9 cellular contexts compared by ENCODE assay signal in the genomic region with DNA sequence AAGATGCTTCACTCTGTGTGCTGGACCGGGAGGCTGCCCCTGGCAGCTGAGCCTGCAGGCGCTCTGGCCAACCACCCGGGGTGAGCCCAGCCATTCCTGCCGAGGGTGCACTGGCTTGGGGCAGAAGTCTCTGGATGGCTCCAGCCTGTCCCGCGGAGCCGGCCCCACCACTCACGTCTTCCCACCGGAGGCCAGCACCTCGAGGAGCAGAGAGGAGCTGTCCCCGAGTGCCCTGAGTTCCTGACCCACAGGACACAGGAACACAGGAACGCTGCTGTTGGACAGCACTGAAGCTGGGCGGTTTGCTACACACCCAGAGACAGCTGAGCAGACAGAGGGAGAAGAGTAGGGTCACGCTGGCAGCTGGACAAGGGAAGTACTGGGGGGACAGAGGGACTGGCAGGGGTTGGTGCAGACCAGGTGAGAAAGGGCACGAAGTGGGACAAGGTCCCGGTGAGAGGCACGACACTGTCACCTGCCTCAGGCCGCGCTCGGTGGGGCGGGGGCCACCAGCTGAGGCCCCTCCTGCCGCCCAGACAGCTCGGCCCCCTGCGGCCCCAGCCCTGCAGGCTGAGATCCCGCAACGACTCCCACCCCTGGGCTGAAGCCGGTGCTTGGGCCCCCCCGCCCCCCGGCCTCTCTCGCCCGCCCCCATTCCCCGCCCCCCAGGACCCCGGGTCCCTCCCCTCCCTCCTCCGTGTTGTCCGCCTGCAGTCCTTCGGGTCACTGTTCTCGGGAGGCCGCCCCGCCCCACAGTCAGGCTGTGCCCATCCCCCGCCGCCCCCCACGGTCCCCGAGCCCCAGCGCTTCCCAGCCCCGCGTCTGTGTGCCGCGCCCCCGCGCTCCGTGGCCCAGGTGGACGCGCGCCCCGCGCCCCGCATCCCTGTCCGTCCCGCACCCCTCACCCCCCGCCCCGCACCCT. TPM values are rescaled to one million over a fixed set of nuclear protein-coding genes. Genes with fewer than 3 reads are reported as not detected.
A peak's percentile ranks its signal among the peaks of the same experiment; 100 is the strongest.
DNase-seq lines count a peak whose midpoint lies in the region; ATAC-seq, FAIRE-seq and TF ChIP-seq lines count a peak whose summit lies in the region.
"Had no signal": no experiment of that assay in that cellular context is flagged by ENCODE, and none has a peak within 500 bp of the region (broad histone marks: within the 10 kb centered on the region; RNA-seq: fewer than 3 reads in every experiment).

No MANE protein-coding gene starts in this region.

- TF ChIP-seq CTCF in RWPE2 (IDR thresholded peaks at IDR 0.05; ENCODE audit: poor library complexity, severe bottlenecking) = no peak
- TF ChIP-seq CTCF in cardiac muscle cell (IDR thresholded peaks at IDR 0.05; ENCODE audit: low read depth, low read length) = no peak
- TF ChIP-seq CTCF in retinal pigment epithelial cell (conservative IDR thresholded peaks at IDR 0.05; ENCODE audit: low read depth, low read length) = no peak
- no peak for TF ChIP-seq CTCF in tibial artery (IDR thresholded peaks at IDR 0.05)

- no peak for FAIRE-seq in GM12891 (lab: Jason Lieb, UNC)

- DNase-seq in GM12891 (ENCODE audit: insufficient read length, low spot score) (peak; percentile 22), RWPE2 (ENCODE audit: low spot score) (no peak), cardiac muscle cell (ENCODE audit: low read depth in 1 of 2, low spot score in 1 of 2) (peak; percentile 21 to 70), retinal pigment epithelial cell (ENCODE audit: low read depth) (no peak), tibial artery (no peak), NCI-H510A treated with DMSO at 0.1 percent for 48 hours (lab: John Stamatoyannopoulos, UW) (no peak)
- DNase-seq: T1000 had no signal

- no peak overlapping the region for H3K27ac ChIP-seq in RWPE2 (ENCODE audit: poor library complexity, severe bottlenecking)
- no peak overlapping the region for H3K27ac ChIP-seq in cardiac muscle cell
- H3K27ac ChIP-seq in tibial artery = no peak overlapping the region

- TF ChIP-seq POLR2A in GM12891 (IDR thresholded peaks at IDR 0.05; ENCODE audit: low read depth, low read length) = no peak

- H3K4me3 ChIP-seq in RWPE2 (ENCODE audit: severe bottlenecking) = peak overlapping the region; percentile 13
- H3K4me3 ChIP-seq in cardiac muscle cell = peak overlapping the region; percentile 52
- H3K4me3 ChIP-seq in retinal pigment epithelial cell (ENCODE audit: low read length) = peak overlapping the region; percentile 35
- peak overlapping the region in 1 of 2 donors; percentile 37 for H3K4me3 ChIP-seq in tibial artery

- ATAC-seq in RWPE2 (ENCODE audit: low read depth) = peak; percentile 44
- no peak for ATAC-seq in HG02970 (IDR thresholded peaks at IDR 0.05; ENCODE audit: low FRiP score, unreplicated experiment)
- ATAC-seq in GM21390 (IDR thresholded peaks at IDR 0.05; ENCODE audit: unreplicated experiment) = no peak

- H3K27me3 ChIP-seq in RWPE2 (ENCODE audit: insufficient read depth, poor library complexity, severe bottlenecking) (no peaks in the 10 kb centered on the region), cardiac muscle cell (no peaks in the 10 kb centered on the region), tibial artery (peaks cover 0 to 75% of the 10 kb centered on the region in 2 donors)

- H3K9me3 ChIP-seq in RWPE2 (ENCODE audit: severe bottlenecking) (no peaks in the 10 kb centered on the region), cardiac muscle cell (ENCODE audit: low read depth) (no peaks in the 10 kb centered on the region), tibial artery (no peaks in the 10 kb centered on the region)

- intact Hi-C loops in tibial artery (cut with DNase I; ENCODE audit: low total_unique reads) = no loop called here

- H3K36me3 ChIP-seq in RWPE2 (ENCODE audit: low read depth) (peaks cover 11% of the 10 kb centered on the region), cardiac muscle cell (peaks cover 3% of the 10 kb centered on the region), tibial artery (no peaks in the 10 kb centered on the region)

- H3K4me1 ChIP-seq in RWPE2 (ENCODE audit: insufficient read depth, poor library complexity, severe bottlenecking) (peaks cover 7% of the 10 kb centered on the region), cardiac muscle cell (ENCODE audit: low read depth) (no peaks in the 10 kb centered on the region), tibial artery (peaks cover 0 to 17% (median 10%) of the 10 kb centered on the region in 4 donors)

TF ChIP-seq in GM12891, 5 proteins besides CTCF, POLR2A, EP300 and RAD21:
- TF ChIP-seq POLR2AphosphoS5 (IDR thresholded peaks at IDR 0.05; ENCODE audit: low read depth, low read length) (no peak), POU2F2 (IDR thresholded peaks at IDR 0.05; ENCODE audit: low read depth, low read length) (no peak), PAX5 (IDR thresholded peaks at IDR 0.05; ENCODE audit: insufficient read depth, low read length, severe bottlenecking) (no peak), SPI1 (IDR thresholded peaks at IDR 0.05; ENCODE audit: low read depth, low read length) (no peak), TAF1 (IDR thresholded peaks at IDR 0.05; ENCODE audit: low read depth, low read length) (no peak)

RNA-seq across cellular contexts. Expression of a gene that starts 0.6 kb away (rescaled TPM):
- 0.22 TPM for polyA plus RNA-seq in GM12891 (2012; ENCODE audit: low read depth, missing spikeins)
- total RNA-seq in cardiac muscle cell = 77.4 and 94.4 TPM in 2 replicates
- 35.8 and 44.1 TPM in 2 replicates for polyA plus RNA-seq in cardiac muscle cell

RNA-seq across cellular contexts. Expression of a gene that starts 25.3 kb away (rescaled TPM):
- 0.09 TPM for polyA plus RNA-seq in GM12891 (2012; ENCODE audit: low read depth, missing spikeins)
- total RNA-seq in cardiac muscle cell = 0.09 and 0.70 TPM in 2 replicates
- polyA plus RNA-seq in cardiac muscle cell = 0.57 TPM in 1 of 2 replicates, not detected in the other

RNA-seq across cellular contexts. Expression of a gene that starts 46.1 kb away (rescaled TPM):
- polyA plus RNA-seq in GM12891 (2012; ENCODE audit: low read depth, missing spikeins) = 4.6 TPM
- 45.6 and 69.5 TPM in 2 replicates for total RNA-seq in cardiac muscle cell
- 35.7 and 46.8 TPM in 2 replicates for polyA plus RNA-seq in cardiac muscle cell

RNA-seq across cellular contexts. Expression of a gene that starts 48.0 kb away (rescaled TPM):
- 18.7 TPM for polyA plus RNA-seq in GM12891 (2012; ENCODE audit: low read depth, missing spikeins)
- 108 and 137 TPM in 2 replicates for total RNA-seq in cardiac muscle cell
- polyA plus RNA-seq in cardiac muscle cell = 498 and 585 TPM in 2 replicates

RNA-seq across cellular contexts. Expression of a gene that starts 54.8 kb away (rescaled TPM):
- 413 TPM for polyA plus RNA-seq in GM12891 (2012; ENCODE audit: low read depth, missing spikeins)
- total RNA-seq in cardiac muscle cell = 47.2 and 68.9 TPM in 2 replicates
- polyA plus RNA-seq in cardiac muscle cell = 74.3 and 154 TPM in 2 replicates

Comparison
In these comparisons a context has a peak if more than half of its experiments do, and no peak if none do; other contexts are left out.
1. DNase-seq: peak in GM12891 (single experiment) and cardiac muscle cell (2 of 2); none in RWPE2 (single experiment), retinal pigment epithelial cell (single experiment), tibial artery (0 of 2) and NCI-H510A treated with DMSO at 0.1 percent for 48 hours (single experiment).